Comparison of ENCODE assay signal across 36 cellular contexts in genomic region chr5:159426694-159427093, GRCh38.
DNase-seq lines count a peak whose midpoint lies in the region; ATAC-seq, FAIRE-seq and TF ChIP-seq lines count a peak whose summit lies in the region.
"Had no signal": no experiment of that assay in that cellular context is flagged by ENCODE, and none has a peak within 500 bp of the region (broad histone marks: within the 10 kb centered on the region; RNA-seq: fewer than 3 reads in every experiment).

No MANE protein-coding gene starts in this region.

- H3K9me3 Mint-ChIP-seq in stimulated activated naive CD8-positive, alpha-beta T cell treated with anti-CD3 and anti-CD28 coated beads, Interleukin-15, Interleukin-2, amounts not matched to agents 100 ng/mL and 50 ng/mL, for 24 hours, result no peaks in the 10 kb centered on the region
- H3K9me3 Mint-ChIP-seq in stimulated activated naive CD8-positive, alpha-beta T cell treated with anti-CD3 and anti-CD28 coated beads, Interleukin-15, amount 100 ng/mL, for 72 hours, result no peaks in the 10 kb centered on the region
- H3K9me3 Mint-ChIP-seq: activated T-cell treated with anti-CD3 and anti-CD28 coated beads, Interleukin-2, amount 50 U/mL, for 24 hours; HFFc6; type B pancreatic cell had no signal

- no peaks in the 10 kb centered on the region for H4K20me1 ChIP-seq in GM12878 (ENCODE audit: control insufficient read depth, insufficient read depth)
- H4K20me1 ChIP-seq: BLaER1 had no signal

- TF ChIP-seq POLR2A in GM12878 (IDR thresholded peaks at IDR 0.05; ENCODE audit: low read depth, low read length), result no peak

- H3K79me2 ChIP-seq in GM12878 (ENCODE audit: control insufficient read depth, insufficient read depth, low read length), result no peaks in the 10 kb centered on the region

- POLR2A ChIA-PET in GM12878 (lab: Charles Lee), result interaction anchor here (0.8 to 3.5 kb wide), 8 partner anchors 13 to 82 kb away, joined by 3 to 21 read pairs (median 4); no protein-coding TSS in a partner anchor

- no peak for DNase-seq in stimulated activated naive CD8-positive, alpha-beta T cell treated with anti-CD3 and anti-CD28 coated beads, Interleukin-15, Interleukin-2, amounts not matched to agents 100 U/mL and 50 U/mL, for 24 hours
- DNase-seq in GM12878 (ENCODE audit: low read depth, low spot score) (no peak), H4 (ENCODE audit: low spot score) (no peak), GF-D8 (lab: John Stamatoyannopoulos, UW) (no peak)
- no peak for DNase-seq in stimulated activated naive CD8-positive, alpha-beta T cell treated with anti-CD3 and anti-CD28 coated beads, Interleukin-15, amount 100 ng/mL, for 72 hours
- DNase-seq: ACHN; activated naive CD4-positive, alpha-beta T cell treated with anti-CD3 and anti-CD28 coated beads, Interleukin-2, amount 10 ng/mL, durations not matched to agents 7 days and 5 days; activated T-cell treated with anti-CD3 and anti-CD28 coated beads, Interleukin-2, amount 50 U/mL, for 24 hours; amygdala; brain microvascular endothelial cell; Caco-2; DMS53; gastrocnemius medialis; GOT3; HFFc6; MG63; midbrain; naive thymus-derived CD4-positive, alpha-beta T cell; NCI-H1417; NCI-H2029 treated with DMSO at 0.1 percent for 48 hours; NCI-H226; NCI-H69; nucleus accumbens; right lobe of liver; SHP77; spleen; stimulated activated CD8-positive, alpha-beta memory T cell treated with anti-CD3 and anti-CD28 coated beads, Interleukin-4, amount 100 ng/mL, for 48 hours had no signal

- H3K27me3 Mint-ChIP-seq in stimulated activated naive CD8-positive, alpha-beta T cell treated with anti-CD3 and anti-CD28 coated beads, Interleukin-15, Interleukin-2, amounts not matched to agents 100 ng/mL and 50 ng/mL, for 24 hours, result no peaks in the 10 kb centered on the region
- no peaks in the 10 kb centered on the region for H3K27me3 Mint-ChIP-seq in stimulated activated naive CD8-positive, alpha-beta T cell treated with anti-CD3 and anti-CD28 coated beads, Interleukin-15, amount 100 ng/mL, for 72 hours
- H3K27me3 Mint-ChIP-seq: activated T-cell treated with anti-CD3 and anti-CD28 coated beads, Interleukin-2, amount 50 U/mL, for 24 hours had no signal

- no peak for ATAC-seq in stimulated activated naive CD8-positive, alpha-beta T cell treated with anti-CD3 and anti-CD28 coated beads, Interleukin-15, Interleukin-2, amounts not matched to agents 100 U/mL and 50 U/mL, for 24 hours
- ATAC-seq in HG02870 (IDR thresholded peaks at IDR 0.05; ENCODE audit: unreplicated experiment) (peak; percentile 30), GM12878 (peak; percentile 44), HG03439 (IDR thresholded peaks at IDR 0.05; ENCODE audit: unreplicated experiment) (no peak)
- ATAC-seq in stimulated activated naive CD8-positive, alpha-beta T cell treated with anti-CD3 and anti-CD28 coated beads, Interleukin-15, amount 100 ng/mL, for 72 hours, result peak; percentile 55
- ATAC-seq: gastrocnemius medialis, Panc1, right lobe of liver had no signal

- H3K4me3 Mint-ChIP-seq in stimulated activated naive CD8-positive, alpha-beta T cell treated with anti-CD3 and anti-CD28 coated beads, Interleukin-15, Interleukin-2, amounts not matched to agents 100 ng/mL and 50 ng/mL, for 24 hours, result no peak overlapping the region
- no peak overlapping the region for H3K4me3 Mint-ChIP-seq in stimulated activated naive CD8-positive, alpha-beta T cell treated with anti-CD3 and anti-CD28 coated beads, Interleukin-15, amount 100 ng/mL, for 72 hours
- H3K4me3 Mint-ChIP-seq: activated naive CD4-positive, alpha-beta T cell treated with anti-CD3 and anti-CD28 coated beads, Interleukin-2, amount 10 ng/mL, durations not matched to agents 7 days and 5 days; activated T-cell treated with anti-CD3 and anti-CD28 coated beads, Interleukin-2, amount 50 U/mL, for 24 hours; HFFc6; type B pancreatic cell had no signal

- FAIRE-seq in GM12878 (lab: Jason Lieb, UNC), result peak; percentile 79
- FAIRE-seq: endothelial cell of umbilical vein had no signal

- no peaks in the 10 kb centered on the region for H3K27me3 ChIP-seq in GM12878 (replicated peaks in 1 of 2; ENCODE audit: control insufficient read depth in 2 of 2, insufficient read depth in 2 of 2, low read length in 1 of 2)
- H3K27me3 ChIP-seq: BLaER1, brain microvascular endothelial cell, gastrocnemius medialis, MG63, right lobe of liver, spleen had no signal

- H3K4me2 ChIP-seq in GM12878 (ENCODE audit: control insufficient read depth, insufficient read depth), result peak overlapping the region; percentile 39
- H3K4me2 ChIP-seq: BLaER1, KMS-11 had no signal

- H3K9ac ChIP-seq in GM12878 (ENCODE audit: control insufficient read depth, insufficient read depth, low read length), result no peak overlapping the region
- H3K9ac ChIP-seq: BLaER1, KMS-11 had no signal

- CTCF ChIA-PET in GM12878 (lab: Yijun Ruan, JAX), result interaction anchor here (0.6 to 9.8 kb wide), 10 partner anchors 12 to 561 kb away, joined by 3 to 68 read pairs (median 4); no protein-coding TSS in a partner anchor

- TF ChIP-seq EP300 in GM12878 (IDR thresholded peaks at IDR 0.05; ENCODE audit: borderline replicate concordance in 1 of 2, control insufficient read depth in 1 of 2, low read depth in 2 of 2, low read length in 2 of 2), result 0 out of 4 replicates have a peak, but pooled peaks of 1 of the 2 experiments have one; percentile 15

- no peak overlapping the region for H2AFZ ChIP-seq in GM12878 (ENCODE audit: control insufficient read depth, low read depth, low read length)

- H3K9me3 ChIP-seq in GM12878 (replicated peaks; ENCODE audit: control insufficient read depth, insufficient read depth, low read length), result no peaks in the 10 kb centered on the region; the same call in 2 of the 3 replicates
- H3K9me3 ChIP-seq: BLaER1, Caco-2, gastrocnemius medialis, MG63, right lobe of liver, spleen had no signal

- in situ Hi-C loops in GM12878 (cut with MboI), result no loop called here

- no peaks in the 10 kb centered on the region for H3K36me3 ChIP-seq in GM12878 (ENCODE audit: control insufficient read depth in 2 of 2, insufficient read depth in 2 of 2, low read length in 1 of 2)
- H3K36me3 ChIP-seq: BLaER1, brain microvascular endothelial cell, gastrocnemius medialis, MG63, right lobe of liver, spleen had no signal

- peak overlapping the region; percentile 10; the same call in 1 of the 2 replicates for H3K27ac ChIP-seq in GM12878 (ENCODE audit: control insufficient read depth, insufficient read depth)
- H3K27ac ChIP-seq: BLaER1, brain microvascular endothelial cell, gastrocnemius medialis, KMS-11, right lobe of liver had no signal

- peaks cover 30% of the 10 kb centered on the region for H3K4me1 Mint-ChIP-seq in stimulated activated naive CD8-positive, alpha-beta T cell treated with anti-CD3 and anti-CD28 coated beads, Interleukin-15, Interleukin-2, amounts not matched to agents 100 ng/mL and 50 ng/mL, for 24 hours (ENCODE audit: low read depth)
- H3K4me1 Mint-ChIP-seq in stimulated activated naive CD8-positive, alpha-beta T cell treated with anti-CD3 and anti-CD28 coated beads, Interleukin-15, amount 100 ng/mL, for 72 hours, result peaks cover 28% of the 10 kb centered on the region

- SMC1A ChIA-PET in GM12878 (lab: Charles Lee; ENCODE audit: uncharacterized antibody, unreplicated experiment), result interaction anchor here (0.5 to 8.9 kb wide), 13 partner anchors 12 to 1016 kb away, joined by 3 to 133 read pairs (median 3); no protein-coding TSS in a partner anchor

- intact Hi-C loops in GM12878 (cut with micrococcal nuclease; ENCODE audit: unreplicated experiment), result loop anchor here (1.0 to 5.0 kb wide), 3 partner anchors 14 to 94 kb away; partner anchors contain the start of gene IL12B

- no TSS peak for BruUV-seq in GM12878 (replicated peaks; lab: Mats Ljungman, UMichigan)

- no peak for TF ChIP-seq CTCF in GM12878 (IDR thresholded peaks at IDR 0.05 in 2 of 3, conservative IDR thresholded peaks at IDR 0.05 in 1 of 3; ENCODE audit: control insufficient read depth in 2 of 3, extremely low read depth in 1 of 3, insufficient read depth in 1 of 3, low read depth in 3 of 3, low read length in 3 of 3)

- H3K4me1 ChIP-seq in GM12878 (ENCODE audit: control insufficient read depth, insufficient read depth, low read length), result peaks cover 45% of the 10 kb centered on the region
- H3K4me1 ChIP-seq: Caco-2, gastrocnemius medialis, right lobe of liver had no signal

- H3K4me3 ChIP-seq in GM12878, result no peak overlapping the region
- H3K4me3 ChIP-seq: BLaER1, gastrocnemius medialis, MG63, right lobe of liver, spleen had no signal

- no peaks in the 10 kb centered on the region for H3K36me3 Mint-ChIP-seq in stimulated activated naive CD8-positive, alpha-beta T cell treated with anti-CD3 and anti-CD28 coated beads, Interleukin-15, Interleukin-2, amounts not matched to agents 100 ng/mL and 50 ng/mL, for 24 hours (ENCODE audit: low read depth)
- H3K36me3 Mint-ChIP-seq: type B pancreatic cell had no signal

- H3K27ac Mint-ChIP-seq in stimulated activated naive CD8-positive, alpha-beta T cell treated with anti-CD3 and anti-CD28 coated beads, Interleukin-15, Interleukin-2, amounts not matched to agents 100 ng/mL and 50 ng/mL, for 24 hours, result peak overlapping the region; percentile 23
- no peak overlapping the region for H3K27ac Mint-ChIP-seq in stimulated activated naive CD8-positive, alpha-beta T cell treated with anti-CD3 and anti-CD28 coated beads, Interleukin-15, amount 100 ng/mL, for 72 hours
- H3K27ac Mint-ChIP-seq: HFFc6, progenitor cell of endocrine pancreas, type B pancreatic cell had no signal

- RAD21 ChIA-PET in GM12878 (lab: Charles Lee; ENCODE audit: unreplicated experiment), result interaction anchor here (1.2 to 4.6 kb wide), 9 partner anchors 13 to 94 kb away, joined by 3 to 42 read pairs (median 13); no protein-coding TSS in a partner anchor

- WGBS in GM12878 (ENCODE audit: insufficient coverage, insufficient replicate concordance, low lambda C conversion rate, missing lambda C conversion rate), result 24% methylated on average over 3 of the region's 3 CpGs

- TF ChIP-seq RAD21 in GM12878 (IDR thresholded peaks at IDR 0.05; ENCODE audit: insufficient read depth, low read depth, low read length), result no peak

TF ChIP-seq in GM12878, 131 proteins besides CTCF, POLR2A, EP300 and RAD21:
- peak; percentile 31; the same call in 1 of the 2 replicates for TF ChIP-seq CREM (IDR thresholded peaks at IDR 0.05; ENCODE audit: low read depth)
- 0 out of 2 replicates have a peak, but pooled peaks have one; percentile 19 for TF ChIP-seq EED (IDR thresholded peaks at IDR 0.05; ENCODE audit: low read depth)
- TF ChIP-seq SREBF2 (IDR thresholded peaks at IDR 0.05; ENCODE audit: low read length), result no peak
- peak; percentile 34; the same call in 1 of the 2 replicates for TF ChIP-seq JUNB (IDR thresholded peaks at IDR 0.05)
TF ChIP-seq in GM12878: peak in this region for 3.

Comparison
In these comparisons a context has a peak if more than half of its experiments do, and no peak if none do; other contexts are left out.
1. ATAC-seq: peak in HG02870 (single experiment), GM12878 (single experiment) and stimulated activated naive CD8-positive, alpha-beta T cell treated with anti-CD3 and anti-CD28 coated beads, Interleukin-15, amount 100 ng/mL, for 72 hours (single experiment); none in stimulated activated naive CD8-positive, alpha-beta T cell treated with anti-CD3 and anti-CD28 coated beads, Interleukin-15, Interleukin-2, amounts not matched to agents 100 U/mL and 50 U/mL, for 24 hours (single experiment) and HG03439 (single experiment).